ENCODE assay signal across 9 cellular contexts in the genomic region with DNA sequence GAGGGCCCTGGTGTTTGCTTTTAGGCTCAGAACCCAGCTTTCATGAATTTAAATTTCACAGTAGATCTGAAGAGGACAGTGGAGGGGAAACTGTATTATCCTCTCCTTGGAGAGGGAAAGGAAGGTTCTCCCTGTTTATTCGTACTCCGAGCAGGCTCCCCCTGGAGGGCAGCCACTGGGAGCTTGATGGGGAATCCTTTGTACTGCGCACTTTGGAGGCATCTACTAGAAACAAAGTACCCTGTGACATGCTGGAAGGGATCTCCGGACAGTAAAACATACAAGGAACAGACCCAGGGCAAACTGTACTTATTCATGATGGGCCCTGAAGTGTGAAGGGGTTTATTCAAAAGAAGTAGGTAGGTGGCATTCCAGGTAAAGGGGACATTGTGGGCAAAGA. TPM values are rescaled to one million over a fixed set of nuclear protein-coding genes. Genes with fewer than 3 reads are reported as not detected.
DNase-seq lines count a peak whose midpoint lies in the region; ATAC-seq and TF ChIP-seq lines count a peak whose summit lies in the region.
"Had no signal": no experiment of that assay in that cellular context is flagged by ENCODE, and none has a peak within 500 bp of the region (broad histone marks: within the 10 kb centered on the region; RNA-seq: fewer than 3 reads in every experiment).

No MANE protein-coding gene starts in this region.

- H3K4me3 ChIP-seq in AG10803 (ENCODE audit: low read length) (no peak overlapping the region), esophagus squamous epithelium (no peak overlapping the region)

- intact Hi-C loops in esophagus squamous epithelium (cut with DNase I) = loop anchor here (10.0 kb wide), 1 partner anchor 165 kb away; no protein-coding TSS in a partner anchor

- no peak for ATAC-seq in GM19467 (IDR thresholded peaks at IDR 0.05; ENCODE audit: unreplicated experiment)

- no peaks in the 10 kb centered on the region for H3K9me3 Mint-ChIP-seq in nephron

- H3K27ac ChIP-seq in esophagus squamous epithelium = peak overlapping the region in 2 of 4 donors; percentile 36 to 50

- H3K36me3 Mint-ChIP-seq in nephron (ENCODE audit: low read depth) = no peaks in the 10 kb centered on the region

- peaks cover 7% of the 10 kb centered on the region for H3K4me1 Mint-ChIP-seq in nephron

- H3K4me1 ChIP-seq in esophagus squamous epithelium = peaks cover 0 to 30% (median 4%) of the 10 kb centered on the region in 3 donors

- H3K27me3 ChIP-seq in esophagus squamous epithelium = no peaks in the 10 kb centered on the region

- TF ChIP-seq CTCF in AG10803 (conservative IDR thresholded peaks at IDR 0.05; ENCODE audit: low read length) = peak; percentile 54
- TF ChIP-seq CTCF in esophagus squamous epithelium (IDR thresholded peaks at IDR 0.05) = peak in 4 of 6 experiments; percentile 8 to 30 (median 12)
- peak; percentile 16 to 29 (median 24) for TF ChIP-seq CTCF in nephron (IDR thresholded peaks at IDR 0.05; ENCODE audit: unreplicated experiment in 3 of 3)

- H3K4me3 Mint-ChIP-seq in nephron = no peak overlapping the region

- H3K36me3 ChIP-seq in esophagus squamous epithelium = no peaks in the 10 kb centered on the region

- no peak overlapping the region for H3K27ac Mint-ChIP-seq in nephron

- peaks cover 17% of the 10 kb centered on the region for H3K27me3 Mint-ChIP-seq in nephron (ENCODE audit: low read depth)

- H3K9me3 ChIP-seq in esophagus squamous epithelium = no peaks in the 10 kb centered on the region

- peak; percentile 26 for DNase-seq in AG10803 (ENCODE audit: low read depth)
- DNase-seq in NCI-H524 treated with DMSO at 0.1 percent for 48 hours (lab: John Stamatoyannopoulos, UW) = peak; percentile 17
- no peak for DNase-seq in esophagus squamous epithelium (lab: John Stamatoyannopoulos, UW)
- DNase-seq in SIG-M5 (lab: John Stamatoyannopoulos, UW) = no peak
- DNase-seq in DMS153 (lab: John Stamatoyannopoulos, UW) = no peak
- DNase-seq in AML-193 (lab: John Stamatoyannopoulos, UW) = no peak
- DNase-seq: COR-L47 had no signal

- WGBS in esophagus squamous epithelium, 2 donors = 49 to 90% methylated on average over 3 to 4 of the region's 4 CpGs

- TF ChIP-seq POLR2A in esophagus squamous epithelium (IDR thresholded peaks at IDR 0.05) = no peak

RNA-seq across cellular contexts. Expression of a gene that starts 27.2 kb away (rescaled TPM):
- total RNA-seq in esophagus squamous epithelium = 10 to 100 TPM in 3 of 4 donors, 1 to 10 TPM in 1; 4.9 to 19.1 (median 14.6) TPM

Comparison
In these comparisons a context has a peak if more than half of its experiments do, and no peak if none do; other contexts are left out.
1. DNase-seq: peak in AG10803 (single experiment) and NCI-H524 treated with DMSO at 0.1 percent for 48 hours (single experiment); none in esophagus squamous epithelium (single experiment), SIG-M5 (single experiment), DMS153 (single experiment) and AML-193 (0 of 2).
2. Peak in every context shown above with its lines, with median percentiles within 50 percentile points of each other: CTCF ChIP-seq.